Comparison of ENCODE assay signal across 12 cellular contexts in genomic region chr16:85136213-85136704, GRCh38. TPM values are rescaled to one million over a fixed set of nuclear protein-coding genes. Genes with fewer than 3 reads are reported as not detected.
DNase-seq lines count a peak whose midpoint lies in the region; ATAC-seq and TF ChIP-seq lines count a peak whose summit lies in the region.
"Had no signal": no experiment of that assay in that cellular context is flagged by ENCODE, and none has a peak within 500 bp of the region (broad histone marks: within the 10 kb centered on the region; RNA-seq: fewer than 3 reads in every experiment).

No MANE protein-coding gene starts in this region.

- peaks cover 28 to 40% (median 33%) of the 10 kb centered on the region in 4 donors for H3K4me1 ChIP-seq in upper lobe of left lung

- H3K4me3 ChIP-seq in choroid plexus epithelial cell (ENCODE audit: low read depth, low read length): no peak overlapping the region
- H3K4me3 ChIP-seq in upper lobe of left lung: peak overlapping the region in 2 of 4 donors; percentile 25 to 38

- H3K36me3 ChIP-seq in upper lobe of left lung: no peaks in the 10 kb centered on the region

- ATAC-seq in upper lobe of left lung (ENCODE audit: low FRiP score in 2 of 2): peak; percentile 46 to 69
- no peak for ATAC-seq in HG02840 (IDR thresholded peaks at IDR 0.05; ENCODE audit: low FRiP score, unreplicated experiment)
- ATAC-seq in GM18505 (IDR thresholded peaks at IDR 0.05; ENCODE audit: unreplicated experiment): no peak

- TF ChIP-seq EP300 in upper lobe of left lung (IDR thresholded peaks at IDR 0.05): no peak

- peak; percentile 79 for DNase-seq in SIG-M5 treated with dmso at 0.1 percent for 504 hours (lab: John Stamatoyannopoulos, UW; ENCODE audit: unreplicated experiment)
- DNase-seq in SIG-M5 (lab: John Stamatoyannopoulos, UW): no peak
- peak; percentile 49 for DNase-seq in choroid plexus epithelial cell (ENCODE audit: low read depth)
- peak; percentile 15 for DNase-seq in midbrain (lab: John Stamatoyannopoulos, UW)
- peak in 1 of 2 donors; percentile 67 for DNase-seq in upper lobe of left lung
- DNase-seq in NCI-H1436 (lab: John Stamatoyannopoulos, UW): no peak
- DNase-seq: NCI-H748 treated with DMSO at 0.1 percent for 48 hours had no signal

- no peak for TF ChIP-seq CTCF in choroid plexus epithelial cell (conservative IDR thresholded peaks at IDR 0.05; ENCODE audit: low read depth, low read length)
- no peak for TF ChIP-seq CTCF in upper lobe of left lung (IDR thresholded peaks at IDR 0.05)

- no peaks in the 10 kb centered on the region for H3K9me3 ChIP-seq in upper lobe of left lung

- H3K27ac ChIP-seq in upper lobe of left lung: peak overlapping the region; percentile 67 to 89 (median 80)

- WGBS in upper lobe of left lung, 2 donors: 40 to 46% methylated on average over 12 of the region's 12 CpGs

- TF ChIP-seq POLR2A in upper lobe of left lung (IDR thresholded peaks at IDR 0.05) (no peak), GM18505 (IDR thresholded peaks at IDR 0.05; ENCODE audit: borderline replicate concordance, extremely low read depth, insufficient read depth, insufficient read length) (no peak)

- H3K27me3 ChIP-seq in upper lobe of left lung: no peaks in the 10 kb centered on the region

RNA-seq across cellular contexts. Expression of gene CIBAR2, which starts 24.0 kb away (rescaled TPM):
- total RNA-seq in upper lobe of left lung: 10 to 100 TPM in 3 of 6 donors, 1 to 10 TPM in 2, under 1 TPM in 1; 0.40 to 35.6 (median 9.9) TPM
- total RNA-seq: A172, omental fat pad, urinary bladder had no signal

Comparison
In these comparisons a context has a peak if more than half of its experiments do, and no peak if none do; other contexts are left out.
1. DNase-seq: peak in SIG-M5 treated with dmso at 0.1 percent for 504 hours (single experiment), choroid plexus epithelial cell (single experiment) and midbrain (single experiment); none in SIG-M5 (single experiment) and NCI-H1436 (single experiment).
2. ATAC-seq: peak in upper lobe of left lung (2 of 2); none in HG02840 (single experiment) and GM18505 (single experiment).